Comparison of ENCODE assay signal across 9 cellular contexts in the genomic region with DNA sequence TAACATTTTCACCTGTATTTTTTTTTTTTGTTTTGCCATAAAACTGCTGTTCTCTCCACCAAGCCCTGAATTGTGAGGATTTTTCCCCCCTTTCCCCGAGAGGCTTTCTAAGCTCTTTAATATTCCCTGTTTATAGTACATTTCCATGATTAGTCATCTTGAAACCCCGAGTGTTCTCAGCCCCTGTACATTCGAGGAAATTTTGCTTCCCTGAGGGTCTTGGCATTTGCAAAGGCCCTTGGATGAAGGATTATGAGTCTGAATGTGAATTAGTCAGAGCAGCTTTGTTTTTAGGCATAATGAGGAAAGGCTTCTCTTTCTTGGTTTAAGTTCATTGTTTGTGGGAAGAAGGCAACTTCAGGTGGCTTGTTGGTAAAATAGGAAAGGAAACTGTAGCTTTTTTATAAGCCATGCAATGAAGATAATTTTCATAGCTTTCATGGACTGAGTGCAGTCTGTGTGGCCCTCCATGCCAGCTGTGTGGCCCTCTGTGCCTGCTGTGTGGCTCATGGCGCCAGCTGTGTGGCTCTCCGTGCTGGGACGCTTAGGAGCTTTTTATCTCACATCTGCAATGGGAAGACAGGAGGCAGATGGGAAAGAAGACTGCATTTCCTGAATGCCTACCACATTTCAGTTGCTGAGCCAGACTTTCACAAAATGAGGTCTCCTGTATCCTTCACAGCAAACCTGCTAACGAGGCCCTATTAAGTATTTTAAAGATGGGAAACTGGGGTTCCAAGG.
A peak's percentile ranks its signal among the peaks of the same experiment; 100 is the strongest.
DNase-seq lines count a peak whose midpoint lies in the region; ATAC-seq and TF ChIP-seq lines count a peak whose summit lies in the region.
"Had no signal": no experiment of that assay in that cellular context is flagged by ENCODE, and none has a peak within 500 bp of the region (broad histone marks: within the 10 kb centered on the region; RNA-seq: fewer than 3 reads in every experiment).

No MANE protein-coding gene starts in this region.

- H3K9me3 ChIP-seq in GM23248 (ENCODE audit: low read depth), result no peaks in the 10 kb centered on the region

- peaks cover 44% of the 10 kb centered on the region; the same call in 1 of the 2 replicates for H4K20me1 ChIP-seq in GM23248 (ENCODE audit: insufficient read depth)

- in situ Hi-C loops in GM23248 (cut with MboI), result no loop called here

- H3K79me2 ChIP-seq in GM23248 (ENCODE audit: insufficient read depth), result peaks cover 100% of the 10 kb centered on the region

- H3K27ac ChIP-seq in GM23248, result peak overlapping the region; percentile 42
- H3K27ac ChIP-seq in VCaP, result peak overlapping the region; percentile 92
- H3K27ac ChIP-seq in foreskin keratinocyte, result peak overlapping the region; percentile 75
- peak overlapping the region; percentile 63 for H3K27ac ChIP-seq in rectal smooth muscle tissue (ENCODE audit: low read depth, low read length)

- no peaks in the 10 kb centered on the region for H3K9me3 Mint-ChIP-seq in activated naive CD8-positive, alpha-beta T cell treated with anti-CD3 and anti-CD28 coated beads, Interleukin-2, amount 50 U/mL, for 24 hours
- no peaks in the 10 kb centered on the region for H3K9me3 Mint-ChIP-seq in activated CD4-positive, alpha-beta T cell treated with anti-CD3 and anti-CD28 coated beads, Interleukin-2, amount 10 ng/mL, durations not matched to agents 7 days and 5 days
- H3K9me3 Mint-ChIP-seq in CD14-positive monocyte, result peaks cover 0 to 3% (median 0%) of the 10 kb centered on the region in 7 donors

- no peak overlapping the region for H3K27ac Mint-ChIP-seq in activated naive CD8-positive, alpha-beta T cell treated with anti-CD3 and anti-CD28 coated beads, Interleukin-2, amount 50 U/mL, for 24 hours
- H3K27ac Mint-ChIP-seq in activated CD4-positive, alpha-beta T cell treated with anti-CD3 and anti-CD28 coated beads, Interleukin-2, amount 10 ng/mL, durations not matched to agents 7 days and 5 days, result no peak overlapping the region
- no peak overlapping the region for H3K27ac Mint-ChIP-seq in CD14-positive monocyte

- CTCF ChIA-PET in activated CD4-positive, alpha-beta T cell treated with anti-CD3 and anti-CD28 coated beads, Interleukin-2, amount 10 ng/mL, durations not matched to agents 7 days and 5 days (lab: Charles Lee), result interaction anchor here (0.5 to 0.8 kb wide), 2 partner anchors 10 to 1426 kb away, joined by 3 read pairs; no protein-coding TSS in a partner anchor

- no peak overlapping the region for H2AFZ ChIP-seq in GM23248

- H3K27me3 ChIP-seq in GM23248 (replicated peaks; ENCODE audit: insufficient read depth), result no peaks in the 10 kb centered on the region
- no peaks in the 10 kb centered on the region for H3K27me3 ChIP-seq in foreskin keratinocyte
- no peaks in the 10 kb centered on the region for H3K27me3 ChIP-seq in rectal smooth muscle tissue (ENCODE audit: control insufficient read depth, insufficient read depth, low read length)

- H3K36me3 Mint-ChIP-seq in activated naive CD8-positive, alpha-beta T cell treated with anti-CD3 and anti-CD28 coated beads, Interleukin-2, amount 50 U/mL, for 24 hours (ENCODE audit: low read depth), result no peaks in the 10 kb centered on the region
- no peaks in the 10 kb centered on the region for H3K36me3 Mint-ChIP-seq in activated CD4-positive, alpha-beta T cell treated with anti-CD3 and anti-CD28 coated beads, Interleukin-2, amount 10 ng/mL, durations not matched to agents 7 days and 5 days (ENCODE audit: low read depth)
- H3K36me3 Mint-ChIP-seq in CD14-positive monocyte, result no peaks in the 10 kb centered on the region

- peak; percentile 30 for ATAC-seq in foreskin keratinocyte
- no peak for ATAC-seq in activated naive CD8-positive, alpha-beta T cell treated with anti-CD3 and anti-CD28 coated beads, Interleukin-2, amount 50 U/mL, for 24 hours

- H3K27me3 Mint-ChIP-seq in activated naive CD8-positive, alpha-beta T cell treated with anti-CD3 and anti-CD28 coated beads, Interleukin-2, amount 50 U/mL, for 24 hours, result peaks cover 39% of the 10 kb centered on the region
- peaks cover 54% of the 10 kb centered on the region for H3K27me3 Mint-ChIP-seq in activated CD4-positive, alpha-beta T cell treated with anti-CD3 and anti-CD28 coated beads, Interleukin-2, amount 10 ng/mL, durations not matched to agents 7 days and 5 days
- peaks cover 10 to 22% (median 13%) of the 10 kb centered on the region in 3 donors for H3K27me3 Mint-ChIP-seq in CD14-positive monocyte (ENCODE audit: low read depth in 3 of 3)

- H3K4me1 Mint-ChIP-seq in activated naive CD8-positive, alpha-beta T cell treated with anti-CD3 and anti-CD28 coated beads, Interleukin-2, amount 50 U/mL, for 24 hours, result no peaks in the 10 kb centered on the region
- peaks cover 9% of the 10 kb centered on the region for H3K4me1 Mint-ChIP-seq in activated CD4-positive, alpha-beta T cell treated with anti-CD3 and anti-CD28 coated beads, Interleukin-2, amount 10 ng/mL, durations not matched to agents 7 days and 5 days
- H3K4me1 Mint-ChIP-seq in CD14-positive monocyte, result no peaks in the 10 kb centered on the region

- no peaks in the 10 kb centered on the region for H3K9me2 ChIP-seq in GM23248 (ENCODE audit: insufficient read depth)

- POLR2A ChIA-PET in activated CD4-positive, alpha-beta T cell treated with anti-CD3 and anti-CD28 coated beads, Interleukin-2, amount 10 ng/mL, durations not matched to agents 7 days and 5 days (lab: Charles Lee), result no interaction called here

- intact Hi-C loops in CD14-positive monocyte (cut with micrococcal nuclease), result no loop called here

- H3K4me1 ChIP-seq in GM23248 (ENCODE audit: insufficient read depth) (peaks cover 47% of the 10 kb centered on the region), foreskin keratinocyte (peaks cover 63% of the 10 kb centered on the region), rectal smooth muscle tissue (ENCODE audit: control insufficient read depth, insufficient read depth, low read length) (peaks cover 36% of the 10 kb centered on the region)

- no peaks in the 10 kb centered on the region for H3K36me3 ChIP-seq in GM23248 (ENCODE audit: low read depth)
- no peaks in the 10 kb centered on the region for H3K36me3 ChIP-seq in rectal smooth muscle tissue (ENCODE audit: control insufficient read depth, insufficient read depth, low read length)

- H3K4me2 ChIP-seq in GM23248 (ENCODE audit: unreplicated experiment), result peak overlapping the region; percentile 18

- peaks cover 46% of the 10 kb centered on the region for H3F3A ChIP-seq in GM23248 (ENCODE audit: insufficient read depth)

- H3K4me3 ChIP-seq in GM23248 (no peak overlapping the region), rectal smooth muscle tissue (ENCODE audit: low read length) (no peak overlapping the region)

- WGBS in GM23248 (ENCODE audit: low coverage in 1 of 2, low lambda C conversion rate in 2 of 2, missing lambda C conversion rate in 2 of 2), 2 experiments, result 67 to 68% methylated on average over 7 of the region's 7 CpGs

- H3K4me3 Mint-ChIP-seq in activated naive CD8-positive, alpha-beta T cell treated with anti-CD3 and anti-CD28 coated beads, Interleukin-2, amount 50 U/mL, for 24 hours, result no peak overlapping the region
- no peak overlapping the region for H3K4me3 Mint-ChIP-seq in activated CD4-positive, alpha-beta T cell treated with anti-CD3 and anti-CD28 coated beads, Interleukin-2, amount 10 ng/mL, durations not matched to agents 7 days and 5 days
- no peak overlapping the region for H3K4me3 Mint-ChIP-seq in CD14-positive monocyte

- no peak overlapping the region for H3K9ac ChIP-seq in GM23248
- no peak overlapping the region for H3K9ac ChIP-seq in rectal smooth muscle tissue (ENCODE audit: low read length)

- DNase-seq in GM23248 (peak; percentile 38), foreskin keratinocyte (peak in 1 of 2 donors; percentile 69), CD14-positive monocyte (ENCODE audit: low spot score) (no peak)
- DNase-seq in activated naive CD8-positive, alpha-beta T cell treated with anti-CD3 and anti-CD28 coated beads, Interleukin-2, amount 50 U/mL, for 24 hours, result no peak
- no peak for DNase-seq in activated CD4-positive, alpha-beta T cell treated with anti-CD3 and anti-CD28 coated beads, Interleukin-2, amount 10 ng/mL, durations not matched to agents 7 days and 5 days
- DNase-seq in stimulated activated naive CD4-positive, alpha-beta T cell (lab: John Stamatoyannopoulos, UW), result no peak
- DNase-seq: activated naive CD4-positive, alpha-beta T cell treated with anti-CD3 and anti-CD28 coated beads, Interleukin-2, amount 50 U/mL, for 16 hours had no signal

- TF ChIP-seq CTCF in VCaP (conservative IDR thresholded peaks at IDR 0.05), result no peak
- TF ChIP-seq CTCF in foreskin keratinocyte (conservative IDR thresholded peaks at IDR 0.05), result no peak
- no peak for TF ChIP-seq CTCF in CD14-positive monocyte (IDR thresholded peaks at IDR 0.05)

Comparison
In these comparisons a context has a peak if more than half of its experiments do, and no peak if none do; other contexts are left out.
1. H3K27ac ChIP-seq: peak in every context shown above with its lines; median percentile 92 in VCaP; 75 in foreskin keratinocyte; 63 in rectal smooth muscle tissue; 42 in GM23248.